2 cellular contexts compared by ENCODE assay signal in genomic region chr17:28090551-28090950, GRCh38.
TF ChIP-seq lines count a peak whose summit lies in the region.

No MANE protein-coding gene starts in this region.

TF ChIP-seq in GM23338, 12 proteins besides CTCF, POLR2A, EP300 and RAD21:
- TF ChIP-seq EZH2 (IDR thresholded peaks at IDR 0.05; ENCODE audit: low read depth, unreplicated experiment): no peak
- TF ChIP-seq CREB1 (CRISPR knock-in tag; IDR thresholded peaks at IDR 0.05; ENCODE audit: low read depth): no peak
- no peak for TF ChIP-seq NANOG (IDR thresholded peaks at IDR 0.05; ENCODE audit: borderline replicate concordance)
- no peak for TF ChIP-seq REST (IDR thresholded peaks at IDR 0.05; ENCODE audit: unreplicated experiment)
- TF ChIP-seq EZH2phosphoT487 (IDR thresholded peaks at IDR 0.05; ENCODE audit: unreplicated experiment): no peak
- TF ChIP-seq JUNB (IDR thresholded peaks at IDR 0.05; ENCODE audit: unreplicated experiment): no peak
- no peak for TF ChIP-seq STAT1 (IDR thresholded peaks at IDR 0.05; ENCODE audit: unreplicated experiment)
- no peak for TF ChIP-seq POLR2AphosphoS5 (IDR thresholded peaks at IDR 0.05; ENCODE audit: low read depth)
- TF ChIP-seq ETS1 (IDR thresholded peaks at IDR 0.05): no peak
- TF ChIP-seq ZNF331 (CRISPR knock-in tag; IDR thresholded peaks at IDR 0.05; ENCODE audit: low read depth): no peak
- TF ChIP-seq ZNF114 (CRISPR knock-in tag; IDR thresholded peaks at IDR 0.05): no peak
- TF ChIP-seq, protein P1, sequence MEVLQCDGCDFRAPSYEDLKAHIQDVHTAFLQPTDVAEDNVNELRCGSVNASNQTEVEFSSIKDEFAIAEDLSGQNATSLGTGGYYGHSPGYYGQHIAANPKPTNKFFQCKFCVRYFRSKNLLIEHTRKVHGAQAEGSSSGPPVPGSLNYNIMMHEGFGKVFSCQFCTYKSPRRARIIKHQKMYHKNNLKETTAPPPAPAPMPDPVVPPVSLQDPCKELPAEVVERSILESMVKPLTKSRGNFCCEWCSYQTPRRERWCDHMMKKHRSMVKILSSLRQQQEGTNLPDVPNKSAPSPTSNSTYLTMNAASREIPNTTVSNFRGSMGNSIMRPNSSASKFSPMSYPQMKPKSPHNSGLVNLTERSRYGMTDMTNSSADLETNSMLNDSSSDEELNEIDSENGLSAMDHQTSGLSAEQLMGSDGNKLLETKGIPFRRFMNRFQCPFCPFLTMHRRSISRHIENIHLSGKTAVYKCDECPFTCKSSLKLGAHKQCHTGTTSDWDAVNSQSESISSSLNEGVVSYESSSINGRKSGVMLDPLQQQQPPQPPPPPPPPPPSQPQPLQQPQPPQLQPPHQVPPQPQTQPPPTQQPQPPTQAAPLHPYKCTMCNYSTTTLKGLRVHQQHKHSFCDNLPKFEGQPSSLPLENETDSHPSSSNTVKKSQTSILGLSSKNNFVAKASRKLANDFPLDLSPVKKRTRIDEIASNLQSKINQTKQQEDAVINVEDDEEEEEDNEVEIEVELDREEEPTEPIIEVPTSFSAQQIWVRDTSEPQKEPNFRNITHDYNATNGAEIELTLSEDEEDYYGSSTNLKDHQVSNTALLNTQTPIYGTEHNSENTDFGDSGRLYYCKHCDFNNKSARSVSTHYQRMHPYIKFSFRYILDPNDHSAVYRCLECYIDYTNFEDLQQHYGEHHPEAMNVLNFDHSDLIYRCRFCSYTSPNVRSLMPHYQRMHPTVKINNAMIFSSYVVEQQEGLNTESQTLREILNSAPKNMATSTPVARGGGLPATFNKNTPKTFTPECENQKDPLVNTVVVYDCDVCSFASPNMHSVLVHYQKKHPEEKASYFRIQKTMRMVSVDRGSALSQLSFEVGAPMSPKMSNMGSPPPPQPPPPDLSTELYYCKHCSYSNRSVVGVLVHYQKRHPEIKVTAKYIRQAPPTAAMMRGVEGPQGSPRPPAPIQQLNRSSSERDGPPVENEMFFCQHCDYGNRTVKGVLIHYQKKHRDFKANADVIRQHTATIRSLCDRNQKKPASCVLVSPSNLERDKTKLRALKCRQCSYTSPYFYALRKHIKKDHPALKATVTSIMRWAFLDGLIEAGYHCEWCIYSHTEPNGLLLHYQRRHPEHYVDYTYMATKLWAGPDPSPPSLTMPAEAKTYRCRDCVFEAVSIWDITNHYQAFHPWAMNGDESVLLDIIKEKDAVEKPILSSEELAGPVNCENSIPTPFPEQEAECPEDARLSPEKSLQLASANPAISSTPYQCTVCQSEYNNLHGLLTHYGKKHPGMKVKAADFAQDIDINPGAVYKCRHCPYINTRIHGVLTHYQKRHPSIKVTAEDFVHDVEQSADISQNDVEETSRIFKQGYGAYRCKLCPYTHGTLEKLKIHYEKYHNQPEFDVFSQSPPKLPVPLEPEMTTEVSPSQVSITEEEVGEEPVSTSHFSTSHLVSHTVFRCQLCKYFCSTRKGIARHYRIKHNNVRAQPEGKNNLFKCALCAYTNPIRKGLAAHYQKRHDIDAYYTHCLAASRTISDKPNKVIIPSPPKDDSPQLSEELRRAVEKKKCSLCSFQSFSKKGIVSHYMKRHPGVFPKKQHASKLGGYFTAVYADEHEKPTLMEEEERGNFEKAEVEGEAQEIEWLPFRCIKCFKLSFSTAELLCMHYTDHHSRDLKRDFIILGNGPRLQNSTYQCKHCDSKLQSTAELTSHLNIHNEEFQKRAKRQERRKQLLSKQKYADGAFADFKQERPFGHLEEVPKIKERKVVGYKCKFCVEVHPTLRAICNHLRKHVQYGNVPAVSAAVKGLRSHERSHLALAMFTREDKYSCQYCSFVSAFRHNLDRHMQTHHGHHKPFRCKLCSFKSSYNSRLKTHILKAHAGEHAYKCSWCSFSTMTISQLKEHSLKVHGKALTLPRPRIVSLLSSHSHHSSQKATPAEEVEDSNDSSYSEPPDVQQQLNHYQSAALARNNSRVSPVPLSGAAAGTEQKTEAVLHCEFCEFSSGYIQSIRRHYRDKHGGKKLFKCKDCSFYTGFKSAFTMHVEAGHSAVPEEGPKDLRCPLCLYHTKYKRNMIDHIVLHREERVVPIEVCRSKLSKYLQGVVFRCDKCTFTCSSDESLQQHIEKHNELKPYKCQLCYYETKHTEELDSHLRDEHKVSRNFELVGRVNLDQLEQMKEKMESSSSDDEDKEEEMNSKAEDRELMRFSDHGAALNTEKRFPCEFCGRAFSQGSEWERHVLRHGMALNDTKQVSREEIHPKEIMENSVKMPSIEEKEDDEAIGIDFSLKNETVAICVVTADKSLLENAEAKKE (CRISPR knock-in tag; IDR thresholded peaks at IDR 0.05): no peak

TF ChIP-seq in K562, 482 proteins besides CTCF, POLR2A, EP300 and RAD21:
- TF ChIP-seq ZNF316 (IDR thresholded peaks at IDR 0.05) (peak; percentile 90), MAFK (IDR thresholded peaks at IDR 0.05; ENCODE audit: low read length) (peak; percentile 30; the same call in 1 of the 2 replicates), TAF9B (IDR thresholded peaks at IDR 0.05; ENCODE audit: partially characterized antibody) (no peak), C11orf30 (IDR thresholded peaks at IDR 0.05; ENCODE audit: low read depth) (peak; percentile 80), MAFG (tag; conservative IDR thresholded peaks at IDR 0.05) (peak; percentile 42; the same call in 1 of the 2 replicates), DNMT1 (IDR thresholded peaks at IDR 0.05) (no peak), MAFF (IDR thresholded peaks at IDR 0.05; ENCODE audit: low read length) (peak; percentile 46; the same call in 1 of the 2 replicates)
